ENCODE assay signal across 8 cellular contexts in the genomic region with DNA sequence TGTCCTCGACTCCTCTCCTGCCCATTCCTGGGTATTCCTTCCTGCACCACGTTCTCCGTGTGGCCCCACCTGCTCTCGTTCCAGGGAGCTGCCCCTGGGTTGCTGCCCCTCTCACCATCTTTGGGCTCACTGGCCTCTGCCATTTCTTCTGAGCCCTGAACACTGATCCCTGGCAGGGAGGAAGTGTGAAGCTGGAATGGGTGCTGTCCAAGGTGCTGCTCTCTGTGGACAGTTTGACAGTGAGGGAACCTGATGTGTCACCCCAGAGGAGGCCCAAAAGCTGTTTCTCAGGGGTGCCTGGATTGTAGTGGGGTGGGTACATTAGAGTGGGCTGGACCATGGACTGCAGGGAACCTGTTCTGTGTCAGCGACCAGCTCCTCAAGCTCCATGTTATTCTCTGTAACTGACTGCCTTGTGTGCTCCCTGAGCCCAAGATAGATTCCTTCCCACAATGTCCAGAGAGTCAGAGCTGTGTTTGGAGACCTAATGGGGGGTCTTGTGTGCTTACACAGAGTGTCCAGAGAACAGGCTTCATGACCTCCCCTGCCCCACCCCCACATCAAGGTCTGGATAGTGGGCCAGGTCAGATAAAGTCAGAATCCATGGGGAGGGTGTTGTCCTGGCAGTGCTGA. TPM values are rescaled to one million over a fixed set of nuclear protein-coding genes. Genes with fewer than 3 reads are reported as not detected.
DNase-seq lines count a peak whose midpoint lies in the region; ATAC-seq and TF ChIP-seq lines count a peak whose summit lies in the region.

No MANE protein-coding gene starts in this region.

- H3K27ac ChIP-seq in esophagus squamous epithelium, result no peak overlapping the region

- H3K27ac Mint-ChIP-seq in activated T-helper 17 cell treated with anti-CD3 and anti-CD28 coated beads, Interleukin-2, amount 50 U/mL, for 72 hours, result no peak overlapping the region

- H3K9me3 ChIP-seq in HAP-1, result no peaks in the 10 kb centered on the region
- H3K9me3 ChIP-seq in esophagus squamous epithelium, result no peaks in the 10 kb centered on the region

- no peaks in the 10 kb centered on the region for H3K9me3 Mint-ChIP-seq in activated T-helper 17 cell treated with anti-CD3 and anti-CD28 coated beads, Interleukin-2, amount 50 U/mL, for 72 hours

- no peak for TF ChIP-seq POLR2A in esophagus squamous epithelium (IDR thresholded peaks at IDR 0.05)

- no peaks in the 10 kb centered on the region for H3K4me1 ChIP-seq in HAP-1
- peaks cover 0 to 3% (median 0%) of the 10 kb centered on the region in 3 donors for H3K4me1 ChIP-seq in esophagus squamous epithelium

- H3K36me3 ChIP-seq in HAP-1 (replicated peaks) (no peaks in the 10 kb centered on the region), esophagus squamous epithelium (no peaks in the 10 kb centered on the region)

- H3K36me3 Mint-ChIP-seq in activated T-helper 17 cell treated with anti-CD3 and anti-CD28 coated beads, Interleukin-2, amount 50 U/mL, for 72 hours (ENCODE audit: low read depth), result no peaks in the 10 kb centered on the region

- TF ChIP-seq CTCF in esophagus squamous epithelium (IDR thresholded peaks at IDR 0.05), result no peak

- intact Hi-C loops in esophagus squamous epithelium (cut with DNase I), result no loop called here

- H3K27me3 ChIP-seq in HAP-1 (ENCODE audit: low read depth) (no peaks in the 10 kb centered on the region), esophagus squamous epithelium (peaks cover 0 to 44% (median 0%) of the 10 kb centered on the region in 4 donors)

- in situ Hi-C loops in HAP-1 (cut with MboI; ENCODE audit: low sequenced_read_pairs), result no loop called here

- ATAC-seq in HG03460 (IDR thresholded peaks at IDR 0.05; ENCODE audit: unreplicated experiment) (no peak), HG02588 (IDR thresholded peaks at IDR 0.05; ENCODE audit: unreplicated experiment) (no peak)
- no peak for ATAC-seq in activated T-helper 17 cell treated with anti-CD3 and anti-CD28 coated beads, Interleukin-2, amount 50 U/mL, for 72 hours (replicated peaks)

- peaks cover 5% of the 10 kb centered on the region for H3K4me1 Mint-ChIP-seq in activated T-helper 17 cell treated with anti-CD3 and anti-CD28 coated beads, Interleukin-2, amount 50 U/mL, for 72 hours

- H3K4me3 ChIP-seq in HAP-1, result no peak overlapping the region
- H3K4me3 ChIP-seq in esophagus squamous epithelium, result no peak overlapping the region

- WGBS in esophagus squamous epithelium, 2 donors, result 30 to 40% methylated on average over 3 to 5 of the region's 5 CpGs

- H3K4me3 Mint-ChIP-seq in activated T-helper 17 cell treated with anti-CD3 and anti-CD28 coated beads, Interleukin-2, amount 50 U/mL, for 72 hours, result no peak overlapping the region

- peaks cover 40% of the 10 kb centered on the region for H3K27me3 Mint-ChIP-seq in activated T-helper 17 cell treated with anti-CD3 and anti-CD28 coated beads, Interleukin-2, amount 50 U/mL, for 72 hours

- DNase-seq in AG20443 (ENCODE audit: low spot score) (peak; percentile 68), HAP-1 (ENCODE audit: low spot score in 2 of 2) (peak; percentile 8 to 59), SW480 (ENCODE audit: low spot score) (peak; percentile 44), foreskin melanocyte (peak; percentile 18), esophagus squamous epithelium (lab: John Stamatoyannopoulos, UW) (no peak)

RNA-seq across cellular contexts. Expression of gene CEACAM8, which starts 7.2 kb away (rescaled TPM):
- not detected for total RNA-seq in activated T-helper 17 cell treated with anti-CD3 and anti-CD28 coated beads, Interleukin-2, amount 50 U/mL, for 72 hours
- not detected for total RNA-seq in esophagus squamous epithelium
